In the genomic region with DNA sequence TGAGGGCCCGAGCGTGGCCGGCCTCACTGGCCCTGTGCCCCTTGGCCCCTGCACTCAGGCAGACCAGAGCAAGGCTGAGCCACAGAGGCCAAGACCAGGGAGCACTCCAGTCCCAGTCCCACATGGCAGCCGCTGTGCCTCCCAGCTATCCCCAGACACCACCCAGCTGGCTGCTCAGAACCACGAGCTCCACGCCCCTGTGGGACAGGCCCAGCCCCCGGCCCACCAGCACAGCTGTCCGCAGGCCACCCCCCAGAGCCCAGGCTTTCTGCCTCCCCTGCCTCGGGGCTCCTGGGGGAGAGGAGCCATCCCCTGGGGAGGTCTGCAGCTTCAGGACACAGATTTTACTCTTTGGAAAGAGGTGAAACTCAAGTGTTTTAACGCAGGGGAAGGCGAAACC, we compare ENCODE assay signal across 23 cellular contexts. TPM values are rescaled to one million over a fixed set of nuclear protein-coding genes. Genes with fewer than 3 reads are reported as not detected.
"Had no signal": no experiment of that assay in that cellular context is flagged by ENCODE, and none has a peak within 500 bp of the region (broad histone marks: within the 10 kb centered on the region; RNA-seq: fewer than 3 reads in every experiment).

No MANE protein-coding gene starts in this region.

- H2AFZ ChIP-seq: hepatocyte had no signal

- H3K4me1 ChIP-seq: colonic mucosa had no signal

- ATAC-seq: activated CD8-positive, alpha-beta T cell treated with anti-CD3 and anti-CD28 coated beads, Interleukin-2, amount 10 ng/mL, durations not matched to agents 7 days and 5 days; activated naive CD4-positive, alpha-beta T cell treated with anti-CD3 and anti-CD28 coated beads, Interleukin-2, amount 50 U/mL, for 72 hours; activated T-cell treated with anti-CD3 and anti-CD28 coated beads, Interleukin-2, amount 50 U/mL, for 72 hours; left lobe of liver; naive thymus-derived CD4-positive, alpha-beta T cell; WTC11 had no signal

- H3K4me2 ChIP-seq: hepatocyte had no signal

- H3K36me3 ChIP-seq: colonic mucosa had no signal

- H3K27me3 ChIP-seq: colonic mucosa, esophagus muscularis mucosa, hepatocyte, tibial nerve had no signal

- DNase-seq: activated CD4-positive, alpha-beta T cell treated with anti-CD3 and anti-CD28 coated beads for 48 hours; activated CD8-positive, alpha-beta memory T cell treated with anti-CD3 and anti-CD28 coated beads, Interleukin-2, amount 50 U/mL, for 4 hours; activated CD8-positive, alpha-beta T cell treated with anti-CD3 and anti-CD28 coated beads, Interleukin-2, amount 10 ng/mL, durations not matched to agents 7 days and 5 days; activated gamma-delta T cell; activated T-cell treated with anti-CD3 and anti-CD28 coated beads, Interleukin-2, amount 50 U/mL, for 72 hours; amygdala; central memory CD4-positive, alpha-beta T cell; colonic mucosa; islet precursor cell; naive thymus-derived CD4-positive, alpha-beta T cell; posterior cingulate gyrus; retina; stimulated activated CD4-positive, alpha-beta T cell treated with anti-CD3 and anti-CD28 coated beads, Interleukin-15, amount 100 ng/mL, for 24 hours; stimulated activated CD4-positive, alpha-beta T cell treated with anti-CD3 and anti-CD28 coated beads, Interleukin-4, amount 100 ng/mL, for 24 hours; stimulated activated naive CD4-positive, alpha-beta T cell treated with Interleukin-2 at 50 U/mL for 16 hours; substantia nigra had no signal

- H3K4me3 ChIP-seq: colonic mucosa, esophagus muscularis mucosa, hepatocyte, skin epidermis, tibial nerve had no signal

- H3K9me3 ChIP-seq: colonic mucosa, esophagus muscularis mucosa, tibial nerve had no signal

- H3K27ac ChIP-seq: colonic mucosa, esophagus muscularis mucosa, hepatocyte, skin epidermis, tibial nerve had no signal

RNA-seq across cellular contexts. Expression of a gene that starts 24.6 kb away (rescaled TPM):
- polyA plus RNA-seq: naive thymus-derived CD4-positive, alpha-beta T cell had no signal
